2 cellular contexts compared by ENCODE assay signal in the genomic region with DNA sequence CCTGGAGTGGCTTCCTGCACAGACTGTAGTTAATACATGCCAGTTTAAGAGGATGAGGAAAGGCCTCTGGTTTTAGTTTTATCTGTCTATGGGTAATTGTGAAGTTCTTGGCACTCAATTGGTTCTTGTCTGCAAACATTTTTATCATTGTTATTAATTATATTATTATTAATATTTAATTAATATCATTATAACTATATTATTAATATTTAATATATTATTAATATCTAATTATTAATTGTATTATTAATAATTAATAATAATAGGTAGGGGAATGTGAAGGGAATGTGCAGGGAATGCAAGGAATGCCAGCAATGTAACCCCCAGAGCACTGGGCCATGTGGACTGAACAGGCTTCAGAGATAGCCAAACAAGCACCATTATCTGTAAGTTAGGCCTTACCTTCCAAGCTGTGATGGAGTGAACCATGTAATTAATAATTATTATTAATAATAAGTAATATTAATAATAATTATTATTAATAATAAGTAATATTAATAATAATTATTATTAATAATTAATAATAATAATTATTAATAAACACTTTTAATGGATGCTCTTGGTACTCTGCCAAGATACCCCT.
A peak's percentile ranks its signal among the peaks of the same experiment; 100 is the strongest.
TF ChIP-seq lines count a peak whose summit lies in the region.

No MANE protein-coding gene starts in this region.

TF ChIP-seq in Ishikawa, 13 proteins besides CTCF, POLR2A, EP300 and RAD21 (continued from another document):
- TF ChIP-seq TAF1 (IDR thresholded peaks at IDR 0.05; ENCODE audit: low read depth) (no peak), TEAD4 (IDR thresholded peaks at IDR 0.05) (peak; percentile 35; the same call in 1 of the 2 replicates), EGR1 (IDR thresholded peaks at IDR 0.05) (no peak)
TF ChIP-seq in Ishikawa: peak in this region for 1.

TF ChIP-seq in K562, 482 proteins besides CTCF, POLR2A, EP300 and RAD21 (continued from another document):
- TF ChIP-seq HMGXB4 (CRISPR knock-in tag; IDR thresholded peaks at IDR 0.05) (0 out of 2 replicates have a peak, but pooled peaks have one; percentile 58), DACH1 (IDR thresholded peaks at IDR 0.05; ENCODE audit: partially characterized antibody) (peak; percentile 93), CHD7 (IDR thresholded peaks at IDR 0.05; ENCODE audit: low read depth, low read length) (no peak), SAFB (IDR thresholded peaks at IDR 0.05; ENCODE audit: borderline replicate concordance, low read depth, low read length) (peak; percentile 77), ZNF764 (CRISPR knock-in tag; IDR thresholded peaks at IDR 0.05; ENCODE audit: low read depth) (no peak), TARDBP (IDR thresholded peaks at IDR 0.05) (no peak), ZBTB49 (CRISPR knock-in tag; IDR thresholded peaks at IDR 0.05; ENCODE audit: borderline replicate concordance) (no peak), MCM7 (IDR thresholded peaks at IDR 0.05) (peak in 1 of 2 experiments; percentile 97; a peak in 2 of 4 replicates), HNRNPH1 (optimal IDR thresholded peaks at IDR 0.05; ENCODE audit: low read depth, low read length) (no peak)
- TF ChIP-seq, protein P1, sequence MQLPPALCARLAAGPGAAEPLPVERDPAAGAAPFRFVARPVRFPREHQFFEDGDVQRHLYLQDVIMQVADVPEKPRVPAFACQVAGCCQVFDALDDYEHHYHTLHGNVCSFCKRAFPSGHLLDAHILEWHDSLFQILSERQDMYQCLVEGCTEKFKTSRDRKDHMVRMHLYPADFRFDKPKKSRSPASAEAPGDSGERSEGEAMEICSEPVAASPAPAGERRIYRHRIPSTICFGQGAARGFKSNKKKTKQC (CRISPR knock-in tag; IDR thresholded peaks at IDR 0.05), result 0 out of 2 replicates have a peak, but pooled peaks have one; percentile 33
